In the genomic region with DNA sequence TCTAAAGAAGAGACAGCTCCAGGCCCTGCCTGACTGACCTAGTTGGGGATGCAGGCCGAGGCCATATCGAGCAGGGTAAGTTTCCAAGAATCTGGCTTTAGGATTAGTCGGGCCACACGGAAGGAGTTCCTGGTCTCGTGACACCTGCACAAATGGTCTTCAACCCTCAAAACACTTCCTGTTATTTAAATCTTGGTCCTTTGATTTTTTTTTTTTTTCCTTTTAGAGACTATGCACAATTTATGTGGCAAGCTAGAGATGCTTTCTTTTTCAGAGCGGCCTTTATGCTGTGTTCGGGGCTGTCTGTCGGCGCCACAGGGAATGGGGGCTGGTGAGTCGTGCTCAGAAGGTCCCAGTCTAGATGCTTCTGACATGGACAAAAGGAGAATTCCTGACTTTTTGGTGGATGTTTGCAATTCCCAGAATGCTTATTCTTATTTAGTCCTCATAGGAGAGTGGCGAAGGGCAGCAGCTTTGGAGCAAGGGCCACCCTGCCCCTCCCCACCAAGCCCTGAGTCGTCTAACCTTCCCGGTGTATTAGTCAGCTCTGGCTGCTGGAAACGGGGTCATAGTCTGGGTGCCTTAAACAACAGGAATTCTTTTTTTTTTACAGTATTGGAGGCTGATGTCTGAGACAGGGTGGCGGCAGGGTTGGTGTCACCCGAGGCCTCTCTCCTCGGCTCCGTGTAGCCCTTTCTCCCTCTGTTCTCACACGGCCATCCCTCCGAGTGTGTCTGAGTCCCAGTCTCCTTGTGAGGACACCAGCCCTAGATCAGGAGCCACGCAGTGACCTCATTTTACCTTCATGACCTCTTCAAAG, we compare ENCODE assay signal across 8 cellular contexts. TPM values are rescaled to one million over a fixed set of nuclear protein-coding genes. Genes with fewer than 3 reads are reported as not detected.
DNase-seq lines count a peak whose midpoint lies in the region; ATAC-seq and TF ChIP-seq lines count a peak whose summit lies in the region.

No MANE protein-coding gene starts in this region.

- ATAC-seq in HG02610 (IDR thresholded peaks at IDR 0.05; ENCODE audit: unreplicated experiment) (no peak), HG03196 (IDR thresholded peaks at IDR 0.05; ENCODE audit: unreplicated experiment) (no peak), sciatic nerve (no peak)

- peaks cover 3% of the 10 kb centered on the region for H3K4me1 ChIP-seq in fibroblast of lung (ENCODE audit: control insufficient read depth, extremely low read depth, insufficient read depth, low read length)

- H3K27me3 Mint-ChIP-seq in activated CD4-positive, alpha-beta T cell treated with anti-CD3 and anti-CD28 coated beads, Interleukin-2, amount 10 ng/mL, durations not matched to agents 24 days and 14 days = no peaks in the 10 kb centered on the region

- H3K4me2 ChIP-seq in fibroblast of lung (ENCODE audit: extremely low read depth, insufficient read depth, low read length) = no peak overlapping the region

- no peaks in the 10 kb centered on the region for H3K27me3 ChIP-seq in fibroblast of lung (ENCODE audit: control insufficient read depth, insufficient read depth, low read length)

- no peak for TF ChIP-seq CTCF in fibroblast of lung (conservative IDR thresholded peaks at IDR 0.05 in 1 of 2, IDR thresholded peaks at IDR 0.05 in 1 of 2; ENCODE audit: low read depth in 1 of 2, low read length in 2 of 2)

- H3K4me3 ChIP-seq in fibroblast of lung (replicated peaks in 1 of 4; ENCODE audit: control extremely low read depth in 1 of 4, insufficient read depth in 1 of 4, low read depth in 3 of 4, low read length in 4 of 4) = no peak overlapping the region

- intact Hi-C loops in activated CD4-positive, alpha-beta T cell treated with anti-CD3 and anti-CD28 coated beads, Interleukin-2, amount 10 ng/mL, durations not matched to agents 24 days and 14 days (cut with micrococcal nuclease) = loop anchor here (5.0 kb wide), 1 partner anchor 52 kb away; no protein-coding TSS in a partner anchor
- intact Hi-C loops in sciatic nerve (cut with DNase I) = no loop called here

- no peak overlapping the region for H3K27ac ChIP-seq in fibroblast of lung (ENCODE audit: insufficient read depth, low read length)

- H3K79me2 ChIP-seq in fibroblast of lung (ENCODE audit: control insufficient read depth, insufficient read depth, low read length) = no peaks in the 10 kb centered on the region

- H3K4me1 Mint-ChIP-seq in activated CD4-positive, alpha-beta T cell treated with anti-CD3 and anti-CD28 coated beads, Interleukin-2, amount 10 ng/mL, durations not matched to agents 24 days and 14 days = peaks cover 72% of the 10 kb centered on the region

- H3K4me3 Mint-ChIP-seq in activated CD4-positive, alpha-beta T cell treated with anti-CD3 and anti-CD28 coated beads, Interleukin-2, amount 10 ng/mL, durations not matched to agents 24 days and 14 days = peak overlapping the region; percentile 95

- H3K36me3 Mint-ChIP-seq in activated CD4-positive, alpha-beta T cell treated with anti-CD3 and anti-CD28 coated beads, Interleukin-2, amount 10 ng/mL, durations not matched to agents 24 days and 14 days (ENCODE audit: low read depth) = peaks cover 20% of the 10 kb centered on the region

- no peaks in the 10 kb centered on the region for H4K20me1 ChIP-seq in fibroblast of lung (ENCODE audit: control insufficient read depth, extremely low read depth, insufficient read depth, low read length)

- no peak overlapping the region for H3K9ac ChIP-seq in fibroblast of lung (ENCODE audit: insufficient read depth, low read length)

- peak; percentile 32 for DNase-seq in HK-2 (ENCODE audit: unreplicated experiment)
- DNase-seq in activated CD4-positive, alpha-beta T cell treated with anti-CD3 and anti-CD28 coated beads, Interleukin-2, amount 10 ng/mL, durations not matched to agents 24 days and 14 days = peak; percentile 82
- DNase-seq in fibroblast of lung (ENCODE audit: low read depth in 2 of 2) = peak; percentile 38 to 87
- peak; percentile 27 for DNase-seq in stimulated activated CD4-positive, alpha-beta T cell treated with anti-CD3 and anti-CD28 coated beads, Interleukin-15, amount 100 ng/mL, for 24 hours
- DNase-seq in sciatic nerve (ENCODE audit: low spot score) = no peak
- DNase-seq in NCI-H2171 treated with DMSO at 0.1 percent for 48 hours (lab: John Stamatoyannopoulos, UW) = no peak

- H2AFZ ChIP-seq in fibroblast of lung (ENCODE audit: low read length) = no peak overlapping the region

- H3K36me3 ChIP-seq in fibroblast of lung (ENCODE audit: control insufficient read depth, insufficient read depth, low read length) = no peaks in the 10 kb centered on the region

- H3K9me3 Mint-ChIP-seq in activated CD4-positive, alpha-beta T cell treated with anti-CD3 and anti-CD28 coated beads, Interleukin-2, amount 10 ng/mL, durations not matched to agents 24 days and 14 days = no peaks in the 10 kb centered on the region

- H3K9me3 ChIP-seq in fibroblast of lung (ENCODE audit: control insufficient read depth, insufficient read depth, low read depth, low read length) = no peaks in the 10 kb centered on the region

- H3K27ac Mint-ChIP-seq in activated CD4-positive, alpha-beta T cell treated with anti-CD3 and anti-CD28 coated beads, Interleukin-2, amount 10 ng/mL, durations not matched to agents 24 days and 14 days = peak overlapping the region; percentile 92

RNA-seq across cellular contexts. Expression of a gene that starts 27.4 kb away (rescaled TPM):
- total RNA-seq in activated CD4-positive, alpha-beta T cell treated with anti-CD3 and anti-CD28 coated beads, Interleukin-2, amount 10 ng/mL, durations not matched to agents 24 days and 14 days = 77.1 and 82.8 TPM in 2 replicates
- 21.6 and 34.5 TPM in 2 replicates for total RNA-seq in fibroblast of lung
- polyA plus RNA-seq in fibroblast of lung = 11.4 and 28.8 TPM in 2 replicates
- polyA plus RNA-seq in fibroblast of lung (2012) = 19.8 and 46.4 TPM in 2 replicates
- 20.5 and 37.3 TPM in 2 replicates for polyA minus RNA-seq in fibroblast of lung (ENCODE audit: low replicate concordance)
- total RNA-seq in sciatic nerve = 31.7 TPM

Comparison
In these comparisons a context has a peak if more than half of its experiments do, and no peak if none do; other contexts are left out.
1. DNase-seq: peak in HK-2 (single experiment), activated CD4-positive, alpha-beta T cell treated with anti-CD3 and anti-CD28 coated beads, Interleukin-2, amount 10 ng/mL, durations not matched to agents 24 days and 14 days (single experiment), fibroblast of lung (2 of 2) and stimulated activated CD4-positive, alpha-beta T cell treated with anti-CD3 and anti-CD28 coated beads, Interleukin-15, amount 100 ng/mL, for 24 hours (single experiment); none in sciatic nerve (single experiment) and NCI-H2171 treated with DMSO at 0.1 percent for 48 hours (single experiment).